17 cellular contexts compared by ENCODE assay signal in the genomic region with DNA sequence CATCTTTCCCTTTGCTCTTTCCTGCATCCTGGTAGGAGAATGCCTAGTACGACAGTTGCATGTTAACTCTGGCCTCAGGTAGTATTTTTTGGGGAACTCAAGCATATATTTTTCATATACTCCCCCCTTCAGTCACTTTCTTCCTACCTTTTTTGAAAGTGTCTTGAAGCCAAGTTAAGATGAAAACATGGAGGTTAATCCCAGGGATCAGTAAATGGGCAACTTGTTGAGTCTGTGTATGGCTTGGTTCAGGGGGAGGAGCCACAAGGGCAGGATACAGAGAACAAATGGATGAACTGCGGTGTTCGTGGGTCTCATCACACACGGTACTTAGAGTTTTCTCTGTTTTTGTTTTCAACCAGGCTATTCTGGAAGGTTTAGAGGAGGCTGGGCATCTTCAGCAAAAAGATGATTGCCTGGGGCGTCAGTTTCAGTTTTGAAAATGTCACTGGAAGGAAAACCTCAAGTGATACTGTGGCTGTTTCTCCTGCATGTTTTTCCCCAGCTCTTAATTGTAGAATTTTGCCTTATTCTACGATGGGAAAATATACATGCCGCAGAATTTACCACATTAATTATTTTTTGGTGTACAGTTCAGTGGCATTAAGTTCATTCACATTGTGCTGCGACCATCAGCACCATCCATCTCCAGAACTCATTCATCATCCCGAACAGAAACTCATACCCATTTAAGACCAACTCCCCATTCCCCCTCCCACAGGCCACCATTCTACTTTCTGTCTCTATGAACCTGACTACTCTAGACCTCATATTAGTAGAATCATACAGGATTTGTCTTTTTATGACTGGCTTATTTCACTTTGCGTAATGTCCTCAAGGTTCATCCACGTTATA.
"Had no signal": no experiment of that assay in that cellular context is flagged by ENCODE, and none has a peak within 500 bp of the region (broad histone marks: within the 10 kb centered on the region; RNA-seq: fewer than 3 reads in every experiment).

No MANE protein-coding gene starts in this region.

- H3K4me3 ChIP-seq: hepatocyte, psoas muscle, right lobe of liver, SK-N-MC, spleen had no signal

- H3K36me3 ChIP-seq: right lobe of liver, spleen had no signal

- H3K9me3 Mint-ChIP-seq: effector memory CD8-positive, alpha-beta T cell; nephron; WTC11 had no signal

- ATAC-seq: effector memory CD8-positive, alpha-beta T cell; right lobe of liver; Right ventricle myocardium inferior; stimulated activated memory B cell treated with anti-CD40 and anti-IgM and Interleukin-4, amounts not matched to agents 10 μg/mL and 1 μg/mL and 100 μg/mL, for 72 hours; WTC11 had no signal

- H3K27ac Mint-ChIP-seq: activated naive CD8-positive, alpha-beta T cell; dendritic cell treated with granulocyte-macrophage colony-stimulating factor and Interleukin-4, amounts not matched to agents 40 ng/mL and 50 ng/mL, for 4 days; effector memory CD8-positive, alpha-beta T cell; stimulated activated memory B cell treated with anti-CD40 and anti-IgM and Interleukin-4, amounts not matched to agents 10 μg/mL and 1 μg/mL and 100 μg/mL, for 72 hours; WTC11 had no signal

- H3K27me3 ChIP-seq: hepatocyte, right lobe of liver had no signal

- H3K9me3 ChIP-seq: psoas muscle, right lobe of liver, spleen had no signal

- H3K36me3 Mint-ChIP-seq: activated naive CD8-positive, alpha-beta T cell; stimulated activated memory B cell treated with anti-CD40 and anti-IgM and Interleukin-4, amounts not matched to agents 10 μg/mL and 1 μg/mL and 100 μg/mL, for 72 hours; WTC11 had no signal

- DNase-seq: anterior cingulate cortex; cerebellar nuclear complex; effector memory CD8-positive, alpha-beta T cell; kidney glomerular epithelial cell; mesendoderm; psoas muscle; right lobe of liver; spleen; trophoblast cell had no signal

- H3K4me3 Mint-ChIP-seq: activated naive CD8-positive, alpha-beta T cell; dendritic cell treated with granulocyte-macrophage colony-stimulating factor and Interleukin-4, amounts not matched to agents 40 ng/mL and 50 ng/mL, for 4 days; effector memory CD8-positive, alpha-beta T cell; nephron; stimulated activated memory B cell treated with anti-CD40 and anti-IgM and Interleukin-4, amounts not matched to agents 10 μg/mL and 1 μg/mL and 100 μg/mL, for 72 hours; WTC11 had no signal

- H3K27me3 Mint-ChIP-seq: dendritic cell treated with granulocyte-macrophage colony-stimulating factor and Interleukin-4, amounts not matched to agents 40 ng/mL and 50 ng/mL, for 4 days had no signal
